8 cellular contexts compared by ENCODE assay signal in genomic region chr1:46036894-46037596, GRCh38.
DNase-seq lines count a peak whose midpoint lies in the region; TF ChIP-seq lines count a peak whose summit lies in the region.

No MANE protein-coding gene starts in this region.

- H3K27me3 ChIP-seq in SK-N-SH (ENCODE audit: insufficient read depth) (no peaks in the 10 kb centered on the region), parathyroid adenoma (ENCODE audit: control insufficient read depth, insufficient read depth, low read length) (no peaks in the 10 kb centered on the region)

- no peaks in the 10 kb centered on the region for H3K9me2 ChIP-seq in SK-N-SH

- H3K9me3 ChIP-seq in SK-N-SH (no peaks in the 10 kb centered on the region), parathyroid adenoma (ENCODE audit: control insufficient read depth, low read length) (no peaks in the 10 kb centered on the region)

- H3K4me3 ChIP-seq in SK-N-SH (ENCODE audit: low read depth in 2 of 2, low read length in 1 of 2) = peak overlapping the region in 1 of 2 experiments; percentile 40; a peak in 1 of 4 replicates
- no peak overlapping the region for H3K4me3 ChIP-seq in parathyroid adenoma (ENCODE audit: low read depth, low read length)

- no peaks in the 10 kb centered on the region for H3K9me3 Mint-ChIP-seq in type B pancreatic cell

- TF ChIP-seq RAD21 in SK-N-SH (IDR thresholded peaks at IDR 0.05; ENCODE audit: low read length) = peak; percentile 90

- H3K9ac ChIP-seq in SK-N-SH = no peak overlapping the region
- H3K9ac ChIP-seq in parathyroid adenoma = no peak overlapping the region

- H3K27ac Mint-ChIP-seq in type B pancreatic cell = no peak overlapping the region

- H2AFZ ChIP-seq in SK-N-SH (ENCODE audit: low read depth) (no peak overlapping the region), parathyroid adenoma (no peak overlapping the region)

- H3K36me3 ChIP-seq in SK-N-SH (replicated peaks in 1 of 2; ENCODE audit: control insufficient read depth in 1 of 2, insufficient read depth in 2 of 2, low read length in 1 of 2) = peaks cover 4 to 23% of the 10 kb centered on the region in 2 experiments
- no peaks in the 10 kb centered on the region for H3K36me3 ChIP-seq in parathyroid adenoma (ENCODE audit: control insufficient read depth, insufficient read depth, low read length)

- no peaks in the 10 kb centered on the region for H3K36me3 Mint-ChIP-seq in type B pancreatic cell

- no peak overlapping the region; a peak in 1 of 4 replicates for H3K27ac ChIP-seq in SK-N-SH (ENCODE audit: low read depth in 2 of 2, low read length in 1 of 2)
- no peak overlapping the region for H3K27ac ChIP-seq in parathyroid adenoma

- peak; percentile 97 for TF ChIP-seq CTCF in SK-N-SH (IDR thresholded peaks at IDR 0.05)
- TF ChIP-seq CTCF in parathyroid adenoma (IDR thresholded peaks at IDR 0.05) = peak; percentile 88
- peak; percentile 98 for TF ChIP-seq CTCF in type B pancreatic cell (conservative IDR thresholded peaks at IDR 0.05)

- H3K4me2 ChIP-seq in SK-N-SH (no peak overlapping the region), parathyroid adenoma (ENCODE audit: low read length) (no peak overlapping the region)

- H3F3A ChIP-seq in SK-N-SH (replicated peaks; ENCODE audit: insufficient read depth) = no peaks in the 10 kb centered on the region

- no peak for TF ChIP-seq EP300 in SK-N-SH (IDR thresholded peaks at IDR 0.05; ENCODE audit: borderline replicate concordance in 1 of 2, low read depth in 1 of 2, low read length in 1 of 2)

- DNase-seq in NCI-H1436 (lab: John Stamatoyannopoulos, UW) (peak; percentile 76), NCI-H1436 treated with DMSO at 0.1 percent for 48 hours (lab: John Stamatoyannopoulos, UW) (no peak), MV-4-11 (lab: John Stamatoyannopoulos, UW) (peak; percentile 72), SK-N-SH (peak; percentile 82), glomerular endothelial cell (ENCODE audit: extremely low read depth, low read depth, low spot score) (peak; percentile 55), type B pancreatic cell (ENCODE audit: extremely low spot score, unreplicated experiment) (peak; percentile 89)
- DNase-seq in activated naive CD4-positive, alpha-beta T cell treated with Interleukin-2 at 50 U/mL for 16 hours = peak; percentile 84

- POLR2A ChIA-PET in SK-N-SH (lab: Yijun Ruan, JAX) = interaction anchor here (0.9 kb wide), 1 partner anchor 95 kb away, joined by 3 read pairs; the partner anchor contains the start of gene PIK3R3

- H4K20me1 ChIP-seq in SK-N-SH (ENCODE audit: insufficient read depth) = no peaks in the 10 kb centered on the region

- H3K4me1 Mint-ChIP-seq in type B pancreatic cell (ENCODE audit: unreplicated experiment) = no peaks in the 10 kb centered on the region

- CTCF ChIA-PET in SK-N-SH (lab: Yijun Ruan, JAX) = interaction anchor here (0.6 to 5.8 kb wide), 32 partner anchors 9 to 190 kb away, joined by 3 to 57 read pairs (median 4); partner anchors contain the start of genes LURAP1, P3R3URF, POMGNT1 and TSPAN1

- 28% methylated on average over 9 of the region's 9 CpGs for WGBS in SK-N-SH (ENCODE audit: low lambda C conversion rate)

- no peak overlapping the region for H3K4me3 Mint-ChIP-seq in type B pancreatic cell

- H3K79me2 ChIP-seq in SK-N-SH (ENCODE audit: insufficient read depth) (no peaks in the 10 kb centered on the region), parathyroid adenoma (no peaks in the 10 kb centered on the region)

- H3K4me1 ChIP-seq in SK-N-SH (ENCODE audit: control insufficient read depth in 1 of 2, insufficient read depth in 2 of 2, low read depth in 1 of 2, low read length in 1 of 2) (peaks cover 0 to 27% of the 10 kb centered on the region in 2 experiments; a peak in 2 of 4 replicates), parathyroid adenoma (no peaks in the 10 kb centered on the region)

- H3K27me3 Mint-ChIP-seq in type B pancreatic cell = no peaks in the 10 kb centered on the region

TF ChIP-seq in SK-N-SH, 30 proteins besides CTCF, POLR2A, EP300 and RAD21:
- TF ChIP-seq TAF1 (IDR thresholded peaks at IDR 0.05; ENCODE audit: borderline replicate concordance, low read depth, low read length) (no peak), EZH2phosphoT487 (IDR thresholded peaks at IDR 0.05; ENCODE audit: borderline replicate concordance, low read depth) (no peak), MXI1 (IDR thresholded peaks at IDR 0.05; ENCODE audit: low read depth, low read length) (no peak), USF1 (IDR thresholded peaks at IDR 0.05; ENCODE audit: borderline replicate concordance, low read depth) (no peak), MAX (IDR thresholded peaks at IDR 0.05; ENCODE audit: low read depth) (no peak), SMC3 (IDR thresholded peaks at IDR 0.05; ENCODE audit: low read depth, low read length) (peak; percentile 99), ELF1 (IDR thresholded peaks at IDR 0.05) (no peak), MEF2A (IDR thresholded peaks at IDR 0.05; ENCODE audit: borderline replicate concordance, low read depth) (no peak), GABPA (IDR thresholded peaks at IDR 0.05; ENCODE audit: low read depth) (no peak), ZBTB33 (IDR thresholded peaks at IDR 0.05; ENCODE audit: borderline replicate concordance, low read depth) (no peak), TCF12 (IDR thresholded peaks at IDR 0.05) (no peak), CHD2 (IDR thresholded peaks at IDR 0.05; ENCODE audit: low read length, partially characterized antibody) (no peak), POLR2AphosphoS5 (IDR thresholded peaks at IDR 0.05; ENCODE audit: low read depth, low read length) (0 out of 2 replicates have a peak, but pooled peaks have one; percentile 24), NFIC (IDR thresholded peaks at IDR 0.05; ENCODE audit: borderline replicate concordance) (no peak), RFX5 (IDR thresholded peaks at IDR 0.05; ENCODE audit: low read length) (no peak), NRF1 (IDR thresholded peaks at IDR 0.05; ENCODE audit: low read depth, low read length) (no peak)
